In the genomic region with DNA sequence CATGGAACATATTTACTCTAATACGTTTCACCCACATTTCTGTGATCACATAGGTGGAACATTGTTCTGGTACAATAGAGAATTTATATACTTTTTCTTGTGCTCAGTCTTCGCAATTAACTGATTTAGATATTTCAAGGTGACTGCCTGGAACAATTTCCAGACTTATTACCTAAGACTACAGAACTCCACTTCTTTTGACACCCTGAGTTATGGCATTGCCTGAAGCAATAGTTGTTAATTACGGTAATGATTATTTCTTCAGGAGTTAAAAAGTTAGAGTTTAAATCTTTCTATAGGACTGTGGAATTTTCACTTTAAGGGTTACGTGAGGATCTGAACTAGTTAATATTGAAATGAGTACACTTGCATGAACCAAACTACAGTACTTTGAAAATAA, we compare ENCODE assay signal across 34 cellular contexts.
"Had no signal": no experiment of that assay in that cellular context is flagged by ENCODE, and none has a peak within 500 bp of the region (broad histone marks: within the 10 kb centered on the region; RNA-seq: fewer than 3 reads in every experiment).

No MANE protein-coding gene starts in this region.

- H3K27me3 ChIP-seq: adrenal gland, breast epithelium, cardiac muscle cell, colonic mucosa, esophagus squamous epithelium had no signal

- H3K27me3 Mint-ChIP-seq: activated CD4-positive, alpha-beta memory T cell treated with anti-CD3 and anti-CD28 coated beads for 36 hours; activated CD4-positive, alpha-beta T cell treated with anti-CD3 and anti-CD28 coated beads for 36 hours; activated CD4-positive, alpha-beta T cell treated with anti-CD3 and anti-CD28 coated beads, Interleukin-2, amount 10 ng/mL, durations not matched to agents 24 days and 14 days; activated CD8-positive, alpha-beta memory T cell treated with anti-CD3 and anti-CD28 coated beads, Interleukin-2, amount 10 ng/mL, durations not matched to agents 7 days and 5 days; activated naive CD4-positive, alpha-beta T cell treated with anti-CD3 and anti-CD28 coated beads, Interleukin-2, amount 50 U/mL, for 24 hours; activated naive CD8-positive, alpha-beta T cell treated with anti-CD3 and anti-CD28 coated beads for 36 hours; activated naive CD8-positive, alpha-beta T cell treated with anti-CD3 and anti-CD28 coated beads, Interleukin-2, amount 50 U/mL, for 24 hours; brain had no signal

- H3K27ac ChIP-seq: adrenal gland, cardiac muscle cell, colonic mucosa, epithelial cell of prostate, esophagus squamous epithelium had no signal

- H3K9me3 ChIP-seq: adrenal gland, breast epithelium, colonic mucosa, esophagus squamous epithelium had no signal

- H3K4me1 ChIP-seq: adrenal gland, breast epithelium, colonic mucosa, esophagus squamous epithelium had no signal

- DNase-seq: activated CD4-positive, alpha-beta memory T cell treated with anti-CD3 and anti-CD28 coated beads for 36 hours; activated CD4-positive, alpha-beta T cell treated with anti-CD3 and anti-CD28 coated beads for 36 hours; activated CD4-positive, alpha-beta T cell treated with anti-CD3 and anti-CD28 coated beads, Interleukin-2, amount 10 ng/mL, durations not matched to agents 24 days and 14 days; activated CD4-positive, CD25-positive, alpha-beta regulatory T cell; activated CD4-positive, CD25-positive, alpha-beta regulatory T cell treated with anti-CD3 and anti-CD28 coated beads, Interleukin-2, amount 50 U/mL, for 72 hours; activated CD8-positive, alpha-beta memory T cell treated with anti-CD3 and anti-CD28 coated beads, Interleukin-2, amount 10 ng/mL, durations not matched to agents 7 days and 5 days; activated CD8-positive, alpha-beta memory T cell treated with anti-CD3 and anti-CD28 coated beads, Interleukin-2, amount 50 U/mL, for 4 hours; activated CD8-positive, alpha-beta T cell treated with anti-CD3 and anti-CD28 coated beads, Interleukin-2, amount 10 ng/mL, durations not matched to agents 7 days and 5 days; activated effector memory CD4-positive, alpha-beta T cell treated with anti-CD3 and anti-CD28 coated beads, Interleukin-2, amount 50 U/mL, for 16 hours; activated naive CD4-positive, alpha-beta T cell treated with anti-CD3 and anti-CD28 coated beads for 36 hours; activated naive CD8-positive, alpha-beta T cell treated with anti-CD3 and anti-CD28 coated beads for 36 hours; activated naive CD8-positive, alpha-beta T cell treated with anti-CD3 and anti-CD28 coated beads, Interleukin-2, amount 50 U/mL, for 24 hours; activated T-cell treated with anti-CD3 and anti-CD28 coated beads, Interleukin-2, amount 50 U/mL, for 1 hour; activated T-cell treated with anti-CD3 and anti-CD28 coated beads, Interleukin-2, amount 50 U/mL, for 48 hours; adrenal gland; amygdala; aorta; central memory CD4-positive, alpha-beta T cell; cerebellar nuclear complex; colonic mucosa; effector CD8-positive, alpha-beta T cell; esophagus squamous epithelium; foreskin melanocyte; glutamatergic neuron; T-helper 2 cell had no signal

- H3K27ac Mint-ChIP-seq: activated CD4-positive, alpha-beta memory T cell treated with anti-CD3 and anti-CD28 coated beads for 36 hours; activated CD4-positive, alpha-beta T cell treated with anti-CD3 and anti-CD28 coated beads for 36 hours; activated CD4-positive, alpha-beta T cell treated with anti-CD3 and anti-CD28 coated beads, Interleukin-2, amount 10 ng/mL, durations not matched to agents 24 days and 14 days; activated CD8-positive, alpha-beta memory T cell treated with anti-CD3 and anti-CD28 coated beads, Interleukin-2, amount 10 ng/mL, durations not matched to agents 7 days and 5 days; activated CD8-positive, alpha-beta T cell treated with anti-CD3 and anti-CD28 coated beads, Interleukin-2, amount 10 ng/mL, durations not matched to agents 7 days and 5 days; activated naive CD4-positive, alpha-beta T cell treated with anti-CD3 and anti-CD28 coated beads for 36 hours; activated naive CD4-positive, alpha-beta T cell treated with anti-CD3 and anti-CD28 coated beads, Interleukin-2, amount 50 U/mL, for 24 hours; activated naive CD8-positive, alpha-beta T cell treated with anti-CD3 and anti-CD28 coated beads for 36 hours; activated naive CD8-positive, alpha-beta T cell treated with anti-CD3 and anti-CD28 coated beads, Interleukin-2, amount 50 U/mL, for 24 hours; activated T-helper 1 cell treated with anti-CD3 and anti-CD28 coated beads, Interleukin-12 subunit alpha, Interleukin-12 subunit beta, Interleukin-2, Interleukin-4 antibody, amounts not matched to agents 30 ng/mL and 10 ng/mL and 1 ng/mL, durations not matched to agents 14 hours and 24 hours and 36 hours; activated T-helper 2 cell treated with anti-CD3 and anti-CD28 coated beads, Interferon-gamma antibody, Interleukin-2, Interleukin-4, amounts not matched to agents 10 μg/mL and 5 μg/mL and 100 μg/mL, durations not matched to agents 14 hours and 24 hours and 36 hours had no signal

- H3K9me3 Mint-ChIP-seq: activated CD4-positive, alpha-beta memory T cell treated with anti-CD3 and anti-CD28 coated beads for 36 hours; activated CD4-positive, alpha-beta T cell treated with anti-CD3 and anti-CD28 coated beads, Interleukin-2, amount 10 ng/mL, durations not matched to agents 24 days and 14 days; activated naive CD4-positive, alpha-beta T cell treated with anti-CD3 and anti-CD28 coated beads, Interleukin-2, amount 50 U/mL, for 24 hours; activated naive CD8-positive, alpha-beta T cell treated with anti-CD3 and anti-CD28 coated beads for 36 hours; activated naive CD8-positive, alpha-beta T cell treated with anti-CD3 and anti-CD28 coated beads, Interleukin-2, amount 50 U/mL, for 24 hours; activated T-helper 1 cell treated with anti-CD3 and anti-CD28 coated beads, Interleukin-12 subunit alpha, Interleukin-12 subunit beta, Interleukin-2, Interleukin-4 antibody, amounts not matched to agents 30 ng/mL and 10 ng/mL and 1 ng/mL, durations not matched to agents 14 hours and 24 hours and 36 hours; activated T-helper 2 cell treated with anti-CD3 and anti-CD28 coated beads, Interferon-gamma antibody, Interleukin-2, Interleukin-4, amounts not matched to agents 10 μg/mL and 5 μg/mL and 100 μg/mL, durations not matched to agents 14 hours and 24 hours and 36 hours had no signal

- H3K4me3 ChIP-seq: adrenal gland, breast epithelium, cardiac muscle cell, colonic mucosa, esophagus squamous epithelium had no signal

- H3K4me3 Mint-ChIP-seq: activated CD4-positive, alpha-beta memory T cell treated with anti-CD3 and anti-CD28 coated beads for 36 hours; activated CD4-positive, alpha-beta T cell treated with anti-CD3 and anti-CD28 coated beads for 36 hours; activated CD4-positive, alpha-beta T cell treated with anti-CD3 and anti-CD28 coated beads, Interleukin-2, amount 10 ng/mL, durations not matched to agents 24 days and 14 days; activated CD8-positive, alpha-beta memory T cell treated with anti-CD3 and anti-CD28 coated beads, Interleukin-2, amount 10 ng/mL, durations not matched to agents 7 days and 5 days; activated CD8-positive, alpha-beta T cell treated with anti-CD3 and anti-CD28 coated beads, Interleukin-2, amount 10 ng/mL, durations not matched to agents 7 days and 5 days; activated naive CD4-positive, alpha-beta T cell treated with anti-CD3 and anti-CD28 coated beads for 36 hours; activated naive CD4-positive, alpha-beta T cell treated with anti-CD3 and anti-CD28 coated beads, Interleukin-2, amount 50 U/mL, for 24 hours; activated naive CD8-positive, alpha-beta T cell treated with anti-CD3 and anti-CD28 coated beads for 36 hours; activated naive CD8-positive, alpha-beta T cell treated with anti-CD3 and anti-CD28 coated beads, Interleukin-2, amount 50 U/mL, for 24 hours; activated T-helper 1 cell treated with anti-CD3 and anti-CD28 coated beads, Interleukin-12 subunit alpha, Interleukin-12 subunit beta, Interleukin-2, Interleukin-4 antibody, amounts not matched to agents 30 ng/mL and 10 ng/mL and 1 ng/mL, durations not matched to agents 14 hours and 24 hours and 36 hours; brain had no signal

- FAIRE-seq: endometrium, endothelial cell of umbilical vein had no signal

- H3K36me3 Mint-ChIP-seq: activated CD4-positive, alpha-beta memory T cell treated with anti-CD3 and anti-CD28 coated beads for 36 hours; activated CD8-positive, alpha-beta memory T cell treated with anti-CD3 and anti-CD28 coated beads, Interleukin-2, amount 10 ng/mL, durations not matched to agents 7 days and 5 days had no signal

- H3K4me1 Mint-ChIP-seq: activated CD4-positive, alpha-beta T cell treated with anti-CD3 and anti-CD28 coated beads, Interleukin-2, amount 10 ng/mL, durations not matched to agents 24 days and 14 days; activated naive CD8-positive, alpha-beta T cell treated with anti-CD3 and anti-CD28 coated beads, Interleukin-2, amount 50 U/mL, for 24 hours had no signal

- H3K36me3 ChIP-seq: adrenal gland, breast epithelium, cardiac muscle cell, colonic mucosa, esophagus squamous epithelium had no signal
